In the genomic region with DNA sequence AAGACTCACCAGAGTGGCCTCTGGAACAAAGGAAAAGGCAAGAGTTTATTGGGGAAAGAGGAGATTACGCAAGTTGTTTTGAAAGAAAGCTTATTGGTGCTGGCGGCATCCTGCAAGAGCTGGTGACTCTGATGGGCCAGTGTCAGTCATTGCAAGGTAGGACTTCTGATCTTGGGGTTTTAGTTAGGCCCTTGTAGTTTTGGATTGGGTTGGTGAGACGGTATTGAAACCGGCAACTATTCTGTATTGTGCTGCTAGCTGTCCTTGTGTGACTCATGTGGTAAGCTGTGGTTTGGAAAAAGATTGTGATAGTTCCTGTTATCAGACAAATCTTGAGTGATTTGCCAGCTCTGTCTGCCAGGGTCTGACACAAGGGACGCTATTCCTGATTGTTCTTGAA, we compare ENCODE assay signal across 15 cellular contexts.
A peak's percentile ranks its signal among the peaks of the same experiment; 100 is the strongest.
DNase-seq lines count a peak whose midpoint lies in the region; ATAC-seq and TF ChIP-seq lines count a peak whose summit lies in the region.
"Had no signal": no experiment of that assay in that cellular context is flagged by ENCODE, and none has a peak within 500 bp of the region (broad histone marks: within the 10 kb centered on the region; RNA-seq: fewer than 3 reads in every experiment).

No MANE protein-coding gene starts in this region.

- ATAC-seq in activated T-cell treated with anti-CD3 and anti-CD28 coated beads, Interleukin-2, amount 50 U/mL, for 72 hours (replicated peaks in 1 of 2) = peak; percentile 51 to 57
- peak; percentile 67 for ATAC-seq in stimulated activated naive CD8-positive, alpha-beta T cell treated with anti-CD3 and anti-CD28 coated beads, Interleukin-15, Interleukin-2, amounts not matched to agents 100 U/mL and 50 U/mL, for 24 hours

- no peaks in the 10 kb centered on the region for H3K36me3 Mint-ChIP-seq in activated T-cell treated with anti-CD3 and anti-CD28 coated beads, Interleukin-2, amount 50 U/mL, for 72 hours (ENCODE audit: insufficient read depth in 2 of 2)
- H3K36me3 Mint-ChIP-seq in activated T-cell treated with anti-CD3 and anti-CD28 coated beads, Interleukin-2, amount 50 U/mL, for 24 hours (ENCODE audit: low read depth) = no peaks in the 10 kb centered on the region

- TF ChIP-seq CTCF in brain microvascular endothelial cell (IDR thresholded peaks at IDR 0.05; ENCODE audit: low read depth, low read length, missing control alignments) = peak; percentile 39

- in situ Hi-C loops in brain microvascular endothelial cell (cut with HindIII; ENCODE audit: low pct_ligation_motif_present, low sequenced_read_pairs) = no loop called here

- H3K4me3 ChIP-seq in brain microvascular endothelial cell (ENCODE audit: low read depth, low read length) = no peak overlapping the region
- H3K4me3 ChIP-seq: ascending aorta, esophagus muscularis mucosa, hepatocyte had no signal

- H3K4me3 Mint-ChIP-seq in activated T-cell treated with anti-CD3 and anti-CD28 coated beads, Interleukin-2, amount 50 U/mL, for 72 hours = no peak overlapping the region
- no peak overlapping the region for H3K4me3 Mint-ChIP-seq in activated T-cell treated with anti-CD3 and anti-CD28 coated beads, Interleukin-2, amount 50 U/mL, for 24 hours

- H3K9me3 Mint-ChIP-seq in activated T-cell treated with anti-CD3 and anti-CD28 coated beads, Interleukin-2, amount 50 U/mL, for 72 hours = peaks cover 0 to 3% of the 10 kb centered on the region in 2 donors
- peaks cover 3% of the 10 kb centered on the region for H3K9me3 Mint-ChIP-seq in activated T-cell treated with anti-CD3 and anti-CD28 coated beads, Interleukin-2, amount 50 U/mL, for 24 hours

- no peaks in the 10 kb centered on the region for H3K27me3 Mint-ChIP-seq in activated T-cell treated with anti-CD3 and anti-CD28 coated beads, Interleukin-2, amount 50 U/mL, for 72 hours (ENCODE audit: low read depth)
- peaks cover 8% of the 10 kb centered on the region for H3K27me3 Mint-ChIP-seq in activated T-cell treated with anti-CD3 and anti-CD28 coated beads, Interleukin-2, amount 50 U/mL, for 24 hours

- DNase-seq in activated T-cell treated with anti-CD3 and anti-CD28 coated beads, Interleukin-2, amount 50 U/mL, for 72 hours = no peak
- no peak for DNase-seq in activated T-cell treated with anti-CD3 and anti-CD28 coated beads, Interleukin-2, amount 50 U/mL, for 24 hours
- DNase-seq in NOMO-1 (lab: John Stamatoyannopoulos, UW; ENCODE audit: unreplicated experiment in 2 of 2) (peak; percentile 37 to 82), brain microvascular endothelial cell (no peak), AG08395 (ENCODE audit: low spot score) (no peak), occipital lobe (lab: John Stamatoyannopoulos, UW) (no peak), NCI-H2029 treated with DMSO at 0.1 percent for 48 hours (lab: John Stamatoyannopoulos, UW) (no peak)
- DNase-seq in stimulated activated naive CD8-positive, alpha-beta T cell treated with anti-CD3 and anti-CD28 coated beads, Interleukin-15, Interleukin-2, amounts not matched to agents 100 U/mL and 50 U/mL, for 24 hours = no peak
- DNase-seq: NCI-H2171, posterior cingulate gyrus, SHP77 treated with DMSO at 0.1 percent for 48 hours, T1000 had no signal

- H3K4me1 Mint-ChIP-seq in activated T-cell treated with anti-CD3 and anti-CD28 coated beads, Interleukin-2, amount 50 U/mL, for 72 hours (ENCODE audit: low read depth) = peaks cover 9% of the 10 kb centered on the region
- H3K4me1 Mint-ChIP-seq in activated T-cell treated with anti-CD3 and anti-CD28 coated beads, Interleukin-2, amount 50 U/mL, for 24 hours (ENCODE audit: low read depth) = peaks cover 6% of the 10 kb centered on the region

- H3K27ac Mint-ChIP-seq in activated T-cell treated with anti-CD3 and anti-CD28 coated beads, Interleukin-2, amount 50 U/mL, for 72 hours = no peak overlapping the region
- H3K27ac Mint-ChIP-seq in activated T-cell treated with anti-CD3 and anti-CD28 coated beads, Interleukin-2, amount 50 U/mL, for 24 hours = no peak overlapping the region

- no peaks in the 10 kb centered on the region for H3K36me3 ChIP-seq in brain microvascular endothelial cell (replicated peaks)
- H3K36me3 ChIP-seq: ascending aorta, esophagus muscularis mucosa had no signal

- no peak overlapping the region for H3K27ac ChIP-seq in brain microvascular endothelial cell
- H3K27ac ChIP-seq: ascending aorta, esophagus muscularis mucosa, hepatocyte had no signal

- no peaks in the 10 kb centered on the region for H3K27me3 ChIP-seq in brain microvascular endothelial cell (replicated peaks)
- H3K27me3 ChIP-seq: ascending aorta, esophagus muscularis mucosa, hepatocyte had no signal

Comparison
In these comparisons a context has a peak if more than half of its experiments do, and no peak if none do; other contexts are left out.
1. DNase-seq: peak in NOMO-1 (2 of 2); none in activated T-cell treated with anti-CD3 and anti-CD28 coated beads, Interleukin-2, amount 50 U/mL, for 72 hours (0 of 2), activated T-cell treated with anti-CD3 and anti-CD28 coated beads, Interleukin-2, amount 50 U/mL, for 24 hours (single experiment), brain microvascular endothelial cell (single experiment), stimulated activated naive CD8-positive, alpha-beta T cell treated with anti-CD3 and anti-CD28 coated beads, Interleukin-15, Interleukin-2, amounts not matched to agents 100 U/mL and 50 U/mL, for 24 hours (single experiment), AG08395 (single experiment), occipital lobe (single experiment) and NCI-H2029 treated with DMSO at 0.1 percent for 48 hours (single experiment).